ENCODE assay signal across 1 cellular context in genomic region chr7:72879737-72880215, GRCh38.
A peak's percentile ranks its signal among the peaks of the same experiment; 100 is the strongest.
TF ChIP-seq lines count a peak whose summit lies in the region.
"Not testable (repeated sequence)": the region's sequence is repeated elsewhere in the genome, so short reads cannot be mapped to it uniquely, and the experiment has no call there.

No MANE protein-coding gene starts in this region.

TF ChIP-seq in K562, 482 proteins besides CTCF, POLR2A, EP300 and RAD21 (continued from another document):
- 0 out of 2 replicates have a peak, but pooled peaks have one; percentile 11 for TF ChIP-seq ATF3 (IDR thresholded peaks at IDR 0.05)
- not testable (repeated sequence) for TF ChIP-seq ATF3 (CRISPR knock-in tag; conservative IDR thresholded peaks at IDR 0.05); MYC (CRISPR knock-in tag; IDR thresholded peaks at IDR 0.05; ENCODE audit: borderline replicate concordance, low read depth)
- 0 out of 2 replicates have a peak, but pooled peaks have one; percentile 26 for TF ChIP-seq PKNOX1 (IDR thresholded peaks at IDR 0.05)
- peak; percentile 60; the same call in 1 of the 2 replicates for TF ChIP-seq MYC (IDR thresholded peaks at IDR 0.05; ENCODE audit: low read depth, low read length)
